Comparison of ENCODE assay signal across 8 cellular contexts in the genomic region with DNA sequence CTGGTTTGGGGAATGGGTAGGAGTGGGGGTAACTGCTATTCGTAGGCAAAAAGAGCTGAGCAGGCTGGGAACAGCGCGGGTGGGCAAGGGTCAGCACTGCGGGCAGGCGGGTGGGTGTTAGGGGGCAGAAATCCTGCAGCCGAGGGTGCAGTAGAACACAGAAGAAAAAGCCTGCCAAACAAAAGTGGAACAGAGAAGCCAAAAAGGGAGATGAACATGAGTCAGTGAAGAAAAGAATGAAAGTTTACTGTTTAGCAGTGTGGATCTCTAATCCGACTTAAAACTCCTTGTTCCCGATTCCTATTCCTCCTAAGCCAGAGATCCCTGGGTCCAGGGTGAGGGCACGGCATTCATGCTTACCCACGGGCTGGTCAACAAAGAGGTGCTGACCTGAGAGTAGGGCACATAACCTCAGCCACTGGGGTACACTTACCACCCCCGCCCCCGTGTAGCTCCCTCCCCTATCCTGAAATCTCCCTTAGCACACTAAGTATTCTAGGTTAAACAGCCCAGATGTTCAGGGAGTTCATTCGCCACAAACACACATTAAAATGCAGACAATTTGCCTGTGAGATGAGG. TPM values are rescaled to one million over a fixed set of nuclear protein-coding genes. Genes with fewer than 3 reads are reported as not detected.
DNase-seq lines count a peak whose midpoint lies in the region; ATAC-seq and TF ChIP-seq lines count a peak whose summit lies in the region.

No MANE protein-coding gene starts in this region.

- H3K4me2 ChIP-seq in DND-41 (ENCODE audit: insufficient read depth, low read length) (peak overlapping the region; percentile 61), IMR-90 (ENCODE audit: low read depth, low read length) (peak overlapping the region; percentile 1; the same call in 1 of the 2 replicates)

- H4K20me1 ChIP-seq in DND-41 (ENCODE audit: insufficient read depth, low read length) (no peaks in the 10 kb centered on the region), IMR-90 (ENCODE audit: insufficient read depth, low read length) (no peaks in the 10 kb centered on the region)

- H2AK9ac ChIP-seq in IMR-90 (replicated peaks; ENCODE audit: low read depth, low read length, poor library complexity), result no peak overlapping the region

- no peak overlapping the region for H4K5ac ChIP-seq in IMR-90 (ENCODE audit: low read depth, low read length)

- H3K36me3 Mint-ChIP-seq in neural crest cell (ENCODE audit: low read depth), result no peaks in the 10 kb centered on the region

- H3K23ac ChIP-seq in IMR-90 (ENCODE audit: low read depth, low read length), result no peak overlapping the region

- ATAC-seq in DND-41 (ENCODE audit: insufficient read depth, low read depth) (0 out of 3 replicates have a peak, but pooled peaks have one; percentile 6), IMR-90 (ENCODE audit: low read depth) (no peak), HG02885 (IDR thresholded peaks at IDR 0.05; ENCODE audit: poor library complexity, unreplicated experiment) (no peak), GM21619 (IDR thresholded peaks at IDR 0.05; ENCODE audit: unreplicated experiment) (no peak)

- peak overlapping the region; percentile 79 for H3K4me3 Mint-ChIP-seq in neural crest cell

- H3K79me2 ChIP-seq in DND-41 (ENCODE audit: insufficient read depth, low read length), result peaks cover 91% of the 10 kb centered on the region

- in situ Hi-C loops in IMR-90 (cut with MboI; ENCODE audit: low sequenced_read_pairs), result no loop called here

- intact Hi-C loops in IMR-90 (cut with micrococcal nuclease), result no loop called here

- TF ChIP-seq RAD21 in IMR-90 (IDR thresholded peaks at IDR 0.05; ENCODE audit: low read length), result no peak

- H3K9ac ChIP-seq in DND-41 (ENCODE audit: low read depth, low read length) (peak overlapping the region; percentile 99), IMR-90 (ENCODE audit: low read depth, low read length) (no peak overlapping the region)

- no peaks in the 10 kb centered on the region for H3K79me1 ChIP-seq in IMR-90 (ENCODE audit: low read depth in 1 of 2, low read length in 2 of 2)

- POLR2A ChIA-PET in IMR-90 (lab: Charles Lee; ENCODE audit: unreplicated experiment), result no interaction called here

- no peak overlapping the region for H3K27ac Mint-ChIP-seq in neural crest cell (ENCODE audit: unreplicated experiment)

- DNase-seq in DND-41 (peak; percentile 67), IMR-90 (no peak), neural crest cell (ENCODE audit: low read depth, low spot score) (no peak), SK-N-DZ (ENCODE audit: low spot score) (no peak), HK-2 (ENCODE audit: unreplicated experiment) (no peak)

- H3K27me3 ChIP-seq in DND-41 (ENCODE audit: insufficient read depth, low read length, poor library complexity) (no peaks in the 10 kb centered on the region), IMR-90 (ENCODE audit: control insufficient read depth, insufficient read depth, low read length) (peaks cover 63% of the 10 kb centered on the region), ectodermal cell (ENCODE audit: control insufficient read depth, insufficient read depth, low read length, poor library complexity, severe bottlenecking) (peaks cover 61% of the 10 kb centered on the region)

- H2BK120ac ChIP-seq in IMR-90 (ENCODE audit: low read depth, low read length), result no peak overlapping the region

- TF ChIP-seq CTCF in DND-41 (IDR thresholded peaks at IDR 0.05; ENCODE audit: borderline replicate concordance, extremely low read depth, low read length, poor library complexity, severe bottlenecking) (peak; percentile 1), IMR-90 (conservative IDR thresholded peaks at IDR 0.05; ENCODE audit: low read depth, low read length) (no peak), neural crest cell (conservative IDR thresholded peaks at IDR 0.05) (no peak)

- H3K27ac ChIP-seq in DND-41 (ENCODE audit: low read length) (peak overlapping the region; percentile 97), IMR-90 (ENCODE audit: insufficient read depth, low read length) (no peak overlapping the region), ectodermal cell (ENCODE audit: insufficient read depth, low read depth, low read length, poor library complexity, severe bottlenecking) (no peak overlapping the region)

- H3K9me3 ChIP-seq in DND-41 (ENCODE audit: insufficient read depth, low read length, severe bottlenecking) (no peaks in the 10 kb centered on the region), IMR-90 (ENCODE audit: control insufficient read depth, insufficient read depth, low read length) (no peaks in the 10 kb centered on the region), ectodermal cell (ENCODE audit: control insufficient read depth, low read length) (no peaks in the 10 kb centered on the region)

- H3K14ac ChIP-seq in IMR-90 (replicated peaks; ENCODE audit: low read depth, low read length), result no peak overlapping the region

- H2AK5ac ChIP-seq in IMR-90 (ENCODE audit: low read depth, low read length), result no peak overlapping the region

- no peak for TF ChIP-seq POLR2A in IMR-90 (IDR thresholded peaks at IDR 0.05; ENCODE audit: low read depth, low read length)

- H3K56ac ChIP-seq in IMR-90 (ENCODE audit: extremely low read depth, insufficient read depth, low read length), result no peak overlapping the region

- peaks cover 96% of the 10 kb centered on the region for H3K27me3 Mint-ChIP-seq in neural crest cell (ENCODE audit: low read depth)

- peaks cover 8% of the 10 kb centered on the region for H3K4me1 Mint-ChIP-seq in neural crest cell

- H3K4ac ChIP-seq in IMR-90 (ENCODE audit: low read depth, low read length), result no peak overlapping the region

- H3K9me3 Mint-ChIP-seq in neural crest cell, result no peaks in the 10 kb centered on the region

- no peak overlapping the region for H4K91ac ChIP-seq in IMR-90 (ENCODE audit: insufficient read depth, low read depth, low read length)

- WGBS in IMR-90 (ENCODE audit: extremely low coverage in 2 of 2, insufficient read length in 1 of 2), 2 experiments, result 10% methylated on average over 4 of the region's 13 CpGs; no CpG with 5 or more reads in 1 of the 2 experiments
- 17 to 19% methylated on average over 13 of the region's 13 CpGs for WGBS in ectodermal cell, 2 experiments

- H3K36me3 ChIP-seq in DND-41 (ENCODE audit: insufficient read depth, low read length), result peaks cover 74% of the 10 kb centered on the region
- H3K36me3 ChIP-seq in IMR-90 (ENCODE audit: control insufficient read depth, insufficient read depth, low read length), result no peaks in the 10 kb centered on the region
- H3K36me3 ChIP-seq in ectodermal cell (ENCODE audit: control insufficient read depth, insufficient read depth, low read length), result no peaks in the 10 kb centered on the region

- H3K4me3 ChIP-seq in DND-41 (ENCODE audit: low read depth in 1 of 2, low read length in 2 of 2), result peak overlapping the region; percentile 42 to 60
- no peak overlapping the region for H3K4me3 ChIP-seq in IMR-90 (ENCODE audit: insufficient read depth, low read depth, low read length)
- H3K4me3 ChIP-seq in ectodermal cell (ENCODE audit: insufficient read depth, low read depth, low read length), result peak overlapping the region; percentile 42

- peaks cover 78% of the 10 kb centered on the region for H3K4me1 ChIP-seq in DND-41 (ENCODE audit: insufficient read depth, low read length)
- H3K4me1 ChIP-seq in IMR-90 (ENCODE audit: control insufficient read depth, insufficient read depth, low read length), result no peaks in the 10 kb centered on the region
- H3K4me1 ChIP-seq in ectodermal cell (ENCODE audit: control insufficient read depth, insufficient read depth, low read length), result peaks cover 15% of the 10 kb centered on the region

- no peak overlapping the region for H2BK5ac ChIP-seq in IMR-90 (ENCODE audit: low read depth, low read length, poor library complexity, severe bottlenecking)

- H2AFZ ChIP-seq in DND-41 (ENCODE audit: low read depth, low read length) (no peak overlapping the region), IMR-90 (replicated peaks; ENCODE audit: low read length, poor library complexity) (no peak overlapping the region)

- H4K8ac ChIP-seq in IMR-90 (ENCODE audit: low read depth in 2 of 2, low read length in 2 of 2), result no peak overlapping the region

- no peak overlapping the region for H3K18ac ChIP-seq in IMR-90 (ENCODE audit: low read depth, low read length)

- H3K9me1 ChIP-seq in IMR-90 (ENCODE audit: insufficient read depth, low read length), result no peaks in the 10 kb centered on the region

- dilution Hi-C loops in IMR-90 (cut with HindIII; ENCODE audit: low sequenced_read_pairs, unreplicated experiment), result loop anchor here (25.0 kb wide), 1 partner anchor 286 kb away; no protein-coding TSS in a partner anchor

- H2BK20ac ChIP-seq in IMR-90 (ENCODE audit: low read depth, low read length), result no peak overlapping the region

- BruUV-seq in IMR-90 (replicated peaks; lab: Mats Ljungman, UMichigan), result no TSS peak

- no peak overlapping the region for H2BK15ac ChIP-seq in IMR-90 (ENCODE audit: low read depth, low read length)

- CTCF ChIA-PET in IMR-90 (lab: Yijun Ruan, JAX), result no interaction called here

RNA-seq across cellular contexts. Expression of gene PRSS2, which starts 27.1 kb away (rescaled TPM):
- not detected in 2 replicates for total RNA-seq in IMR-90 (2012; rRNA removed)
- not detected in 2 replicates for polyA plus RNA-seq in IMR-90 (2012; rRNA removed)
- not detected in 2 replicates for polyA plus RNA-seq in IMR-90 (2012; cell fraction: cytosol; rRNA removed)
- not detected in 2 replicates for polyA plus RNA-seq in IMR-90 (2012; cell fraction: nucleus; rRNA removed; ENCODE audit: low replicate concordance)
- not detected for polyA plus RNA-seq in ectodermal cell (2013, experiment 1 of 4)
- polyA plus RNA-seq in ectodermal cell (2013, experiment 2 of 4), result not detected
- not detected for polyA plus RNA-seq in ectodermal cell (2013, experiment 3 of 4)
- polyA plus RNA-seq in ectodermal cell (2013, experiment 4 of 4), result not detected
- not detected in 2 replicates for total RNA-seq in neural crest cell
- polyA plus RNA-seq in SK-N-DZ (2014; cell fraction: cytosol; rRNA removed), result not detected in 2 replicates
- not detected in 2 replicates for polyA plus RNA-seq in SK-N-DZ (2014; cell fraction: nucleus; rRNA removed)

RNA-seq across cellular contexts. Expression of gene PRSS1, which starts 48.6 kb away (rescaled TPM):
- total RNA-seq in IMR-90 (2012; rRNA removed) (not detected in 2 replicates), neural crest cell (not detected in 2 replicates)
- not detected in 2 replicates for polyA plus RNA-seq in IMR-90 (2012; rRNA removed)
- polyA plus RNA-seq in IMR-90 (2012; cell fraction: cytosol; rRNA removed), result not detected in 2 replicates
- polyA plus RNA-seq in IMR-90 (2012; cell fraction: nucleus; rRNA removed; ENCODE audit: low replicate concordance), result not detected in 2 replicates
- polyA plus RNA-seq in ectodermal cell (2013, experiment 1 of 4), result not detected
- not detected for polyA plus RNA-seq in ectodermal cell (2013, experiment 2 of 4)
- not detected for polyA plus RNA-seq in ectodermal cell (2013, experiment 3 of 4)
- polyA plus RNA-seq in ectodermal cell (2013, experiment 4 of 4), result not detected
- polyA plus RNA-seq in SK-N-DZ (2014; cell fraction: cytosol; rRNA removed), result not detected in 2 replicates
- not detected in 2 replicates for polyA plus RNA-seq in SK-N-DZ (2014; cell fraction: nucleus; rRNA removed)

RNA-seq across cellular contexts. Expression of gene EPHB6, which starts 57.0 kb away (rescaled TPM):
- total RNA-seq in IMR-90 (2012; rRNA removed) (under 0.01 TPM in 2 replicates), neural crest cell (12.3 and 12.5 TPM in 2 replicates)
- 0.60 and 0.75 TPM in 2 replicates for polyA plus RNA-seq in IMR-90 (2012; rRNA removed)
- 0.45 and 0.99 TPM in 2 replicates for polyA plus RNA-seq in IMR-90 (2012; cell fraction: cytosol; rRNA removed)
- 0.77 and 1.9 TPM in 2 replicates for polyA plus RNA-seq in IMR-90 (2012; cell fraction: nucleus; rRNA removed; ENCODE audit: low replicate concordance)
- polyA plus RNA-seq in ectodermal cell (2013, experiment 1 of 4), result 12.2 TPM
- 13.0 TPM for polyA plus RNA-seq in ectodermal cell (2013, experiment 2 of 4)
- 12.1 TPM for polyA plus RNA-seq in ectodermal cell (2013, experiment 3 of 4)
- polyA plus RNA-seq in ectodermal cell (2013, experiment 4 of 4), result 14.1 TPM
- 0.05 and 0.17 TPM in 2 replicates for polyA plus RNA-seq in SK-N-DZ (2014; cell fraction: cytosol; rRNA removed)
- 0.09 and 0.41 TPM in 2 replicates for polyA plus RNA-seq in SK-N-DZ (2014; cell fraction: nucleus; rRNA removed)

Comparison
In these comparisons a context has a peak if more than half of its experiments do, and no peak if none do; other contexts are left out.
1. RNA of gene EPHB6, which starts 57.0 kb away (total RNA-seq): 12.3 to 12.5 TPM in neural crest cell; under 0.01 TPM in IMR-90; every median in the first group is over 10 times any median in the second.